ENCODE assay signal across 1 cellular context in the genomic region with DNA sequence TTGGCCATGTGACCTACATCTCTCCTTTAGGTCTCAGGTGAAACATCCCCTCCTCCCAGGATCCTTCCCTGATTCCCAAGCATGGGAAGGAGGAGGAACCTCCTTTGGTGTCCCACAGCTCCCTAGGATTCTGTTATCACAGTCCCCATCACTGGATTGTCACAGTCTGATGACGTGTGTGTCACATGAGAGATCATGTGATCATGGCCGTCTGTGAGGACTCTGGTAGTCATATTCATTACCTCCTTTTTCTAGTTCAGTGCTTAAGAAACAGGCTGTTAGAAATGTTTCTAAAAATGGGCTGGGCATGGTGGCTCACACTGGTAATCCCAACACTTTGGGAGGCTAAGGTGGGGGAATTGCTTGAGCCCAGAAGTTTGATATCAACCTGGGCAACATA.
A peak's percentile ranks its signal among the peaks of the same experiment; 100 is the strongest.
TF ChIP-seq lines count a peak whose summit lies in the region.

No MANE protein-coding gene starts in this region.

TF ChIP-seq in H1, 55 proteins besides CTCF, POLR2A, EP300 and RAD21:
- TF ChIP-seq CBX5 (IDR thresholded peaks at IDR 0.05; ENCODE audit: low read depth, low read length) (no peak), USF2 (IDR thresholded peaks at IDR 0.05; ENCODE audit: low read length) (peak; percentile 81), ATF3 (IDR thresholded peaks at IDR 0.05; ENCODE audit: insufficient read depth, low read depth, low read length) (peak; percentile 61; the same call in 1 of the 2 replicates), CREB1 (IDR thresholded peaks at IDR 0.05) (0 out of 2 replicates have a peak, but pooled peaks have one; percentile 51)
